8 cellular contexts compared by ENCODE assay signal in the genomic region with DNA sequence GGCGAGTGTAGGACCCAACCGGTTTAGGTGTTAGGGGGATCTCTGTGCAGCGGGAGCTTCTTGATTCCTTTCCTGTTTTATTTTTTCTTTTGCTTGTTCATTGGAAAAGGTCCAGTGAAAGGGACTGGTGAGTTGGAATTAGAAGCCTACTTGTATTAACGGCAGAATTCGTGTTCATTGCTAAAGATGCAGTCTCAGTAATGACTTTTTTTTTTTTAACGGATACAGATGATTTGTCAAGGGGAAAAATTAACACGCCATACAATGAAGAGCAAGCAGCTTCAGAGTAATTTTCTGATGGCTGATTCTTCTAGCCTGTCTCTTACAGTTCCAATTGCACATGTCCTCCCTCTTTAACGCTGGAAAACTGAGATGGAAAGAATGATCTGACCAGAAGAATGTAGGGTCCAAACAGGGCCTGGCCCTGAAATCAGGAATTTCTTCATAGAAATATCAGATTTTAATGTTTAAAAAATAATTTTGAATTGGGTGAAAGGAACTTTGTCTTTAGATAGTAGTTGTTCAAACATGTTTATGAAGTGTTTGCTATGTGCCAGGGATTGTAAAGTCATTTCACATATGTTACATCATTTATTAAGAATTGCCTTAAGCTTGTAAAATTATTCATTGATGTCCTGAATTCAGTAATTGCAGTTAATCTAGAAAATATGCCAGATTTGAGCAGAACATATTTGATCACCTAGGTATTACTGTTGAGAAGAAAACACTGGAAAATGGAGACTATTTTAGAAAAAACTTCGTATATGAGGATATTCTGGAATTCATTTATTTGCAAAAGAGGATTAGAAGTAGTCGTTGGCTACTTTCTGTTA. TPM values are rescaled to one million over a fixed set of nuclear protein-coding genes. Genes with fewer than 3 reads are reported as not detected.
DNase-seq lines count a peak whose midpoint lies in the region; ATAC-seq and TF ChIP-seq lines count a peak whose summit lies in the region.

No MANE protein-coding gene starts in this region.

- H3K4me1 ChIP-seq in Peyer's patch: peaks cover 0 to 9% (median 2%) of the 10 kb centered on the region in 4 donors

- H3K4me1 Mint-ChIP-seq in effector memory CD8-positive, alpha-beta T cell (ENCODE audit: low read depth in 2 of 2): peaks cover 25 to 35% of the 10 kb centered on the region in 2 donors
- peaks cover 32 to 38% (median 36%) of the 10 kb centered on the region in 3 donors for H3K4me1 Mint-ChIP-seq in naive B cell

- H3K27me3 ChIP-seq in Peyer's patch: no peaks in the 10 kb centered on the region

- H3K9me3 ChIP-seq in Peyer's patch: no peaks in the 10 kb centered on the region

- no peak for TF ChIP-seq POLR2A in Peyer's patch (IDR thresholded peaks at IDR 0.05)

- TF ChIP-seq CTCF in Peyer's patch (IDR thresholded peaks at IDR 0.05): no peak

- peak overlapping the region; percentile 54 to 86 (median 77) for H3K4me3 ChIP-seq in Peyer's patch

- peak overlapping the region; percentile 90 to 98 (median 92) for H3K27ac ChIP-seq in Peyer's patch

- H3K36me3 Mint-ChIP-seq in effector memory CD8-positive, alpha-beta T cell (ENCODE audit: insufficient read depth): peaks cover 26% of the 10 kb centered on the region
- no peaks in the 10 kb centered on the region for H3K36me3 Mint-ChIP-seq in naive B cell

- H3K4me3 Mint-ChIP-seq in effector memory CD8-positive, alpha-beta T cell: peak overlapping the region; percentile 86 to 89
- H3K4me3 Mint-ChIP-seq in naive B cell: peak overlapping the region; percentile 87 to 97 (median 94)

- peak overlapping the region; percentile 98 to 99 for H3K27ac Mint-ChIP-seq in effector memory CD8-positive, alpha-beta T cell
- peak overlapping the region; percentile 96 to 98 (median 96) for H3K27ac Mint-ChIP-seq in naive B cell

- ATAC-seq in effector memory CD8-positive, alpha-beta T cell (replicated peaks): no peak
- ATAC-seq in naive B cell (ENCODE audit: low read depth in 2 of 2) (no peak), HG03432 (IDR thresholded peaks at IDR 0.05; ENCODE audit: unreplicated experiment) (no peak), HG02571 (IDR thresholded peaks at IDR 0.05; ENCODE audit: unreplicated experiment) (no peak)

- H3K9me3 Mint-ChIP-seq in effector memory CD8-positive, alpha-beta T cell: no peaks in the 10 kb centered on the region
- H3K9me3 Mint-ChIP-seq in naive B cell: no peaks in the 10 kb centered on the region

- peak in 2 of 3 experiments; percentile 22 to 27 for DNase-seq in NCI-H1417 (lab: John Stamatoyannopoulos, UW)
- no peak for DNase-seq in NCI-H1417 treated with DMSO at 0.1 percent for 48 hours (lab: John Stamatoyannopoulos, UW)
- no peak for DNase-seq in Peyer's patch
- no peak for DNase-seq in effector memory CD8-positive, alpha-beta T cell
- no peak for DNase-seq in naive B cell
- no peak for DNase-seq in activated CD4-positive, alpha-beta T cell treated with anti-CD3 and anti-CD28 coated beads for 48 hours

- no peaks in the 10 kb centered on the region for H3K36me3 ChIP-seq in Peyer's patch

- no peaks in the 10 kb centered on the region for H3K27me3 Mint-ChIP-seq in effector memory CD8-positive, alpha-beta T cell
- no peaks in the 10 kb centered on the region for H3K27me3 Mint-ChIP-seq in naive B cell

RNA-seq across cellular contexts. Expression of a gene that starts 1.4 kb away (rescaled TPM):
- 100 to 1,000 TPM in 1 of 4 donors, 10 to 100 TPM in 3; 41.3 to 112 (median 72.3) TPM for total RNA-seq in Peyer's patch
- 10 to 100 TPM in 1 of 6 donors, 1 to 10 TPM in 5; 4.2 to 13.6 (median 7.6) TPM for polyA plus RNA-seq in naive B cell (ENCODE audit: low read depth in 6 of 6)

RNA-seq across cellular contexts. Expression of a gene that starts 48.9 kb away (rescaled TPM):
- total RNA-seq in Peyer's patch: 10 to 100 TPM; 23.9 to 53.6 (median 27.3) TPM
- polyA plus RNA-seq in naive B cell (ENCODE audit: low read depth in 6 of 6): 10 to 100 TPM in 5 of 6 donors, 1 to 10 TPM in 1; 8.0 to 23.9 (median 13.8) TPM

Comparison
In these comparisons a context has a peak if more than half of its experiments do, and no peak if none do; other contexts are left out.
1. DNase-seq: peak in NCI-H1417 (2 of 3); none in NCI-H1417 treated with DMSO at 0.1 percent for 48 hours (single experiment), Peyer's patch (0 of 3), effector memory CD8-positive, alpha-beta T cell (0 of 3), naive B cell (single experiment) and activated CD4-positive, alpha-beta T cell treated with anti-CD3 and anti-CD28 coated beads for 48 hours (single experiment).